Comparison of ENCODE assay signal across 9 cellular contexts in the genomic region with DNA sequence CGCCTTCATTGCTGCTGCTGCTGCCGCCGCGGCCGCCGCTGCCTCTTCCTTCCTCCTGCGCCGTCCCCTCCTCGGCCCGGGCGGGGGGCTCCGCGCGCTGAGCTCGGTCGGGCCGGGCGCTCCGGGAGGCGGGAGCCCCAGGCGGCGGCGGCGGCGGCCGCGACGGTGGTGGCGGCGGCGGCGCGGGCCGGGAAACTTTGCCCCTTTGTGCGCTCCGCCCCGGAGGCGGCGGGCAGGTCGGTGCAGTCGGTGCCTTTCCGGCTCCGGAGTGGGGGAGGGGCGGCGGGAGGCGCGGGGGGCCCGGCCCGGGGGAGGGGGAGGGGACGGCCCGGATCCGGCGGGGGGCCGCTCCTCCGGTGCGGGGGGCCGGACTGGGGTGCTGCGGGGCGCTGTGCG. TPM values are rescaled to one million over a fixed set of nuclear protein-coding genes. Genes with fewer than 3 reads are reported as not detected.
DNase-seq lines count a peak whose midpoint lies in the region; ATAC-seq and TF ChIP-seq lines count a peak whose summit lies in the region.
"Had no signal": no experiment of that assay in that cellular context is flagged by ENCODE, and none has a peak within 500 bp of the region (broad histone marks: within the 10 kb centered on the region; RNA-seq: fewer than 3 reads in every experiment).

No MANE protein-coding gene starts in this region.

- no peak for TF ChIP-seq CTCF in GM13977 (IDR thresholded peaks at IDR 0.05; ENCODE audit: extremely low read depth, insufficient read depth, missing control alignments)
- no peak for TF ChIP-seq CTCF in hepatocyte (IDR thresholded peaks at IDR 0.05; ENCODE audit: poor library complexity)
- TF ChIP-seq CTCF in omental fat pad (IDR thresholded peaks at IDR 0.05), result no peak
- TF ChIP-seq CTCF in type B pancreatic cell (conservative IDR thresholded peaks at IDR 0.05), result no peak

- H3K27ac Mint-ChIP-seq in type B pancreatic cell, result no peak overlapping the region

- peaks cover 49% of the 10 kb centered on the region for H3K79me2 ChIP-seq in hepatocyte

- DNase-seq in GM13977 (ENCODE audit: low spot score) (peak; percentile 74), NCI-H2171 treated with DMSO at 0.1 percent for 48 hours (lab: John Stamatoyannopoulos, UW) (peak; percentile 38), activated gamma-delta T cell (lab: John Stamatoyannopoulos, UW) (peak; percentile 73), hepatocyte (ENCODE audit: low spot score) (peak; percentile 78), omental fat pad (ENCODE audit: low spot score) (no peak), type B pancreatic cell (ENCODE audit: extremely low spot score, unreplicated experiment) (no peak)
- DNase-seq in stimulated activated CD4-positive, alpha-beta T cell treated with anti-CD3 and anti-CD28 coated beads, Interleukin-2, amount 100 ng/mL, for 24 hours, result peak; percentile 69 to 74

- WGBS in hepatocyte (ENCODE audit: low lambda C conversion rate, missing lambda C conversion rate), result 2% methylated on average over 28 of the region's 60 CpGs

- H3K4me3 Mint-ChIP-seq in type B pancreatic cell, result no peak overlapping the region

- peak overlapping the region; percentile 66 for H3K4me3 ChIP-seq in hepatocyte

- no peak overlapping the region for H2AFZ ChIP-seq in hepatocyte

- H3K36me3 Mint-ChIP-seq in type B pancreatic cell, result peaks cover 25% of the 10 kb centered on the region

- peak overlapping the region; percentile 99 for H3K27ac ChIP-seq in hepatocyte

- H3K36me3 ChIP-seq in hepatocyte (replicated peaks; ENCODE audit: insufficient read depth, low read depth), result no peaks in the 10 kb centered on the region

- ATAC-seq in GM21825 (IDR thresholded peaks at IDR 0.05; ENCODE audit: unreplicated experiment) (peak; percentile 17), omental fat pad (ENCODE audit: low FRiP score) (no peak)

- H3K27me3 Mint-ChIP-seq in type B pancreatic cell, result peaks cover 33% of the 10 kb centered on the region
- H3K27me3 Mint-ChIP-seq: activated naive CD4-positive, alpha-beta T cell treated with anti-CD3 and anti-CD28 coated beads, Interleukin-2, amount 50 U/mL, for 24 hours had no signal

- H3K9me3 Mint-ChIP-seq in type B pancreatic cell, result no peaks in the 10 kb centered on the region
- H3K9me3 Mint-ChIP-seq: activated naive CD4-positive, alpha-beta T cell treated with anti-CD3 and anti-CD28 coated beads, Interleukin-2, amount 50 U/mL, for 24 hours had no signal

- H3K4me2 ChIP-seq in hepatocyte, result peak overlapping the region; percentile 97

- no peaks in the 10 kb centered on the region for H3K27me3 ChIP-seq in hepatocyte

- no peaks in the 10 kb centered on the region for H3K9me2 ChIP-seq in hepatocyte (replicated peaks; ENCODE audit: insufficient read depth)

- H4K20me1 ChIP-seq in hepatocyte (ENCODE audit: insufficient read depth, poor library complexity, severe bottlenecking), result peaks cover 31% of the 10 kb centered on the region

- H3K9me3 ChIP-seq in hepatocyte (ENCODE audit: low read depth), result no peaks in the 10 kb centered on the region

- in situ Hi-C loops in GM13977 (cut with MboI; ENCODE audit: low pct_unique_long_range_greater_than_20kb, low sequenced_read_pairs, unreplicated experiment), result no loop called here

- peaks cover 64% of the 10 kb centered on the region for H3K4me1 ChIP-seq in hepatocyte (ENCODE audit: insufficient read depth)

- peaks cover 57% of the 10 kb centered on the region for H3K4me1 Mint-ChIP-seq in type B pancreatic cell (ENCODE audit: unreplicated experiment)

RNA-seq across cellular contexts. Expression of a gene that starts 0.2 kb away (rescaled TPM):
- 11.5 and 14.5 TPM in 2 replicates for total RNA-seq in hepatocyte
- polyA plus RNA-seq in hepatocyte, result 3.6 TPM in 2 replicates
- 10 to 100 TPM in 3 of 4 donors, 1 to 10 TPM in 1; 8.6 to 17.8 (median 11.4) TPM for total RNA-seq in omental fat pad
- 34.6 and 71.5 TPM in 2 replicates for total RNA-seq in type B pancreatic cell (ENCODE audit: low replicate concordance)

RNA-seq across cellular contexts. Expression of a gene that starts 58.2 kb away (rescaled TPM):
- 68.0 and 75.8 TPM in 2 replicates for total RNA-seq in hepatocyte
- polyA plus RNA-seq in hepatocyte, result 111 and 116 TPM in 2 replicates
- total RNA-seq in omental fat pad, result 10 to 100 TPM; 30.5 to 38.9 (median 36.3) TPM
- total RNA-seq in type B pancreatic cell (ENCODE audit: low replicate concordance), result 59.3 and 73.4 TPM in 2 replicates

Comparison
In these comparisons a context has a peak if more than half of its experiments do, and no peak if none do; other contexts are left out.
1. DNase-seq: peak in GM13977 (single experiment), NCI-H2171 treated with DMSO at 0.1 percent for 48 hours (single experiment), activated gamma-delta T cell (single experiment), hepatocyte (single experiment) and stimulated activated CD4-positive, alpha-beta T cell treated with anti-CD3 and anti-CD28 coated beads, Interleukin-2, amount 100 ng/mL, for 24 hours (2 of 2); none in omental fat pad (single experiment) and type B pancreatic cell (single experiment).